8 cellular contexts compared by ENCODE assay signal in genomic region chr14:88824314-88825077, GRCh38. TPM values are rescaled to one million over a fixed set of nuclear protein-coding genes. Genes with fewer than 3 reads are reported as not detected.
DNase-seq lines count a peak whose midpoint lies in the region; ATAC-seq, FAIRE-seq and TF ChIP-seq lines count a peak whose summit lies in the region.

Gene TTC8 (plus strand): TSS chr14:88824651. CDS start chr14:88824708, 57 bp downstream.

- peak; percentile 98 for ATAC-seq in HG03442 (IDR thresholded peaks at IDR 0.05; ENCODE audit: unreplicated experiment)

- no peaks in the 10 kb centered on the region for H3K27me3 ChIP-seq in BE2C

- H3K4me3 ChIP-seq in BE2C (ENCODE audit: low read depth, low read length), result peak within 1 kb of the TSS; percentile 90

- FAIRE-seq in GM19239 (lab: Jason Lieb, UNC), result peak; percentile 96
- peak; percentile 5 for FAIRE-seq in colon (lab: Jason Lieb, UNC)

- DNase-seq in BE2C (peak; percentile 94), GM19239 (ENCODE audit: insufficient read length, low spot score) (peak; percentile 77), NCI-H524 (lab: John Stamatoyannopoulos, UW) (peak; percentile 93), kidney glomerular epithelial cell (lab: John Stamatoyannopoulos, UW) (peak; percentile 96)
- DNase-seq in activated CD4-positive, alpha-beta T cell treated with anti-CD3 and anti-CD28 coated beads for 4 hours, result peak; percentile 79 to 83
- peak; percentile 73 to 77 for DNase-seq in stimulated activated CD4-positive, alpha-beta T cell treated with anti-CD3 and anti-CD28 coated beads, Interleukin-15, amount 100 ng/mL, for 48 hours (ENCODE audit: low read depth in 2 of 2)

- no peaks in the 10 kb centered on the region for H3K9me3 ChIP-seq in BE2C

- no peak for TF ChIP-seq CTCF in BE2C (IDR thresholded peaks at IDR 0.05; ENCODE audit: low read depth, low read length)

- peaks cover 6% of the 10 kb centered on the region for H3K36me3 ChIP-seq in BE2C

- H3K4me1 ChIP-seq in BE2C, result peaks cover 22% of the 10 kb centered on the region

RNA-seq across cellular contexts. Expression of gene TTC8, which starts in this region (rescaled TPM):
- polyA plus RNA-seq in BE2C (2012; ENCODE audit: insufficient read depth, insufficient read length, low read depth), result 86.6 TPM

Comparison
In these comparisons a context has a peak if more than half of its experiments do, and no peak if none do; other contexts are left out.
1. Peak in every context shown above with its lines: DNase-seq, ATAC-seq and H3K4me3 ChIP-seq.